2 cellular contexts compared by ENCODE assay signal in genomic region chr3:185784317-185784716, GRCh38.
A peak's percentile ranks its signal among the peaks of the same experiment; 100 is the strongest.
TF ChIP-seq lines count a peak whose summit lies in the region.

No MANE protein-coding gene starts in this region.

TF ChIP-seq in HEK293, 187 proteins besides CTCF, POLR2A, EP300 and RAD21:
- TF ChIP-seq ZNF114 (tag by site-specific recombination; IDR thresholded peaks at IDR 0.05) (no peak), FEZF1 (tag by site-specific recombination; IDR thresholded peaks at IDR 0.05) (peak; percentile 21; the same call in 1 of the 2 replicates), ZNF768 (tag by site-specific recombination; IDR thresholded peaks at IDR 0.05) (no peak), ZBTB17 (tag by site-specific recombination; IDR thresholded peaks at IDR 0.05) (no peak), ZNF202 (tag by site-specific recombination; IDR thresholded peaks at IDR 0.05; ENCODE audit: borderline replicate concordance) (no peak), ZNF530 (tag by site-specific recombination; IDR thresholded peaks at IDR 0.05; ENCODE audit: low read depth) (no peak), ZSCAN16 (tag by site-specific recombination; IDR thresholded peaks at IDR 0.05) (no peak), ZNF341 (tag by site-specific recombination; IDR thresholded peaks at IDR 0.05; ENCODE audit: low read depth) (peak; percentile 72), GLIS2 (tag by site-specific recombination; IDR thresholded peaks at IDR 0.05) (0 out of 2 replicates have a peak, but pooled peaks have one; percentile 11), PRDM2 (tag by site-specific recombination; IDR thresholded peaks at IDR 0.05; ENCODE audit: borderline replicate concordance) (no peak), ZNF292 (tag by site-specific recombination; IDR thresholded peaks at IDR 0.05; ENCODE audit: borderline replicate concordance, low read depth) (no peak), ZIC2 (tag by site-specific recombination; IDR thresholded peaks at IDR 0.05) (peak; percentile 64), PRDM10 (tag by site-specific recombination; IDR thresholded peaks at IDR 0.05) (peak; percentile 49), ZNF558 (tag by site-specific recombination; IDR thresholded peaks at IDR 0.05) (no peak), GLIS1 (tag by site-specific recombination; IDR thresholded peaks at IDR 0.05) (peak; percentile 87)

TF ChIP-seq in K562, 482 proteins besides CTCF, POLR2A, EP300 and RAD21:
- TF ChIP-seq ZNF511 (CRISPR knock-in tag; IDR thresholded peaks at IDR 0.05): no peak
- peak; percentile 15 for TF ChIP-seq PRDM10 (IDR thresholded peaks at IDR 0.05; ENCODE audit: partially characterized antibody)
